In genomic region chr10:11823989-11824346, GRCh38 we compare ENCODE assay signal across 1 cellular context.
TF ChIP-seq lines count a peak whose summit lies in the region.

No MANE protein-coding gene starts in this region.

TF ChIP-seq in HepG2, 621 proteins besides CTCF, POLR2A, EP300 and RAD21 (continued from another document):
- TF ChIP-seq ZFP1 (CRISPR knock-in tag; IDR thresholded peaks at IDR 0.05): no peak
- no peak for TF ChIP-seq ZNF530 (CRISPR knock-in tag; IDR thresholded peaks at IDR 0.05; ENCODE audit: low read depth)
